ENCODE assay signal across 8 cellular contexts in genomic region chr16:22373662-22374310, GRCh38. TPM values are rescaled to one million over a fixed set of nuclear protein-coding genes. Genes with fewer than 3 reads are reported as not detected.
DNase-seq lines count a peak whose midpoint lies in the region; ATAC-seq and TF ChIP-seq lines count a peak whose summit lies in the region.

No MANE protein-coding gene starts in this region.

- peak overlapping the region; percentile 89 for H2BK5ac ChIP-seq in mesenchymal stem cell (ENCODE audit: low read depth, low read length, poor library complexity, severe bottlenecking)

- no peak for ATAC-seq in CD4-positive, CD25-positive, alpha-beta regulatory T cell (ENCODE audit: low read depth in 2 of 2)
- peak; percentile 5 for ATAC-seq in GM21360 (IDR thresholded peaks at IDR 0.05; ENCODE audit: unreplicated experiment)

- H3K4me1 Mint-ChIP-seq in CD4-positive, CD25-positive, alpha-beta regulatory T cell: peaks cover 26 to 60% (median 50%) of the 10 kb centered on the region in 4 donors

- peaks cover 56% of the 10 kb centered on the region for H3K4me1 ChIP-seq in CD4-positive, CD25-positive, alpha-beta regulatory T cell (ENCODE audit: control insufficient read depth, insufficient read depth, low read length, poor library complexity, severe bottlenecking)
- H3K4me1 ChIP-seq in duodenal mucosa (ENCODE audit: control insufficient read depth in 1 of 2, insufficient read depth in 2 of 2, low read length in 2 of 2) (peaks cover 44 to 46% of the 10 kb centered on the region in 2 donors), mesenchymal stem cell (ENCODE audit: control insufficient read depth, insufficient read depth, low read depth, low read length) (peaks cover 9% of the 10 kb centered on the region), stomach (peaks cover 30 to 57% (median 55%) of the 10 kb centered on the region in 4 donors)

- intact Hi-C loops in stomach (cut with DNase I; ENCODE audit: low total_unique reads): no loop called here

- peak overlapping the region; percentile 34 to 41 for H3K23ac ChIP-seq in mesenchymal stem cell (ENCODE audit: low read length in 2 of 2)

- H2AFZ ChIP-seq in mesenchymal stem cell (ENCODE audit: low read depth, low read length): peak overlapping the region; percentile 86

- peak overlapping the region; percentile 91 for H2BK15ac ChIP-seq in mesenchymal stem cell (ENCODE audit: low read depth, poor library complexity, severe bottlenecking)

- under 1% methylated on average over 49 of the region's 51 CpGs for WGBS in mesenchymal stem cell
- 0 to 2% (median 1%) methylated on average over 49 to 51 of the region's 51 CpGs for WGBS in stomach, 5 donors

- peaks cover 2% of the 10 kb centered on the region for H3K79me1 ChIP-seq in mesenchymal stem cell (replicated peaks; ENCODE audit: low read length, poor library complexity, severe bottlenecking)

- H3K4me3 Mint-ChIP-seq in CD4-positive, CD25-positive, alpha-beta regulatory T cell: peak overlapping the region; percentile 95 to 99 (median 98)

- H3K36me3 ChIP-seq in CD4-positive, CD25-positive, alpha-beta regulatory T cell (ENCODE audit: control insufficient read depth, insufficient read depth, low read length): peaks cover 5% of the 10 kb centered on the region
- H3K36me3 ChIP-seq in duodenal mucosa (ENCODE audit: control insufficient read depth in 1 of 2, insufficient read depth in 2 of 2, low read length in 2 of 2) (no peaks in the 10 kb centered on the region), mesenchymal stem cell (ENCODE audit: control insufficient read depth in 1 of 2, insufficient read depth in 2 of 2, low read depth in 1 of 2, low read length in 2 of 2) (peaks cover 0 to 3% of the 10 kb centered on the region in 2 experiments), stomach (no peaks in the 10 kb centered on the region)

- H3K14ac ChIP-seq in mesenchymal stem cell (ENCODE audit: low read length in 2 of 2): peak overlapping the region in 1 of 2 experiments; percentile 68

- H2AK5ac ChIP-seq in mesenchymal stem cell (ENCODE audit: low read length, severe bottlenecking): no peak overlapping the region

- peak overlapping the region; percentile 15 for H2BK120ac ChIP-seq in mesenchymal stem cell (ENCODE audit: low read depth, low read length)

- H3K9ac ChIP-seq in duodenal mucosa (ENCODE audit: low read depth in 1 of 2, low read length in 2 of 2) (peak overlapping the region; percentile 77 to 85), mesenchymal stem cell (ENCODE audit: low read length) (peak overlapping the region; percentile 94)

- TF ChIP-seq POLR2A in stomach (IDR thresholded peaks at IDR 0.05): no peak

- H2BK12ac ChIP-seq in mesenchymal stem cell (ENCODE audit: low read length in 2 of 2): peak overlapping the region in 1 of 2 experiments; percentile 24

- peak overlapping the region; percentile 96 for H3K4me3 ChIP-seq in CD4-positive, CD25-positive, alpha-beta regulatory T cell (ENCODE audit: low read depth, low read length)
- H3K4me3 ChIP-seq in duodenal mucosa (ENCODE audit: low read depth in 1 of 2, low read length in 2 of 2) (peak overlapping the region; percentile 78 to 88), mesenchymal stem cell (ENCODE audit: insufficient read depth in 1 of 2, low read depth in 1 of 2, low read length in 2 of 2) (peak overlapping the region; percentile 82 to 86), stomach (peak overlapping the region; percentile 70 to 91 (median 84))

- DNase-seq in CD4-positive, CD25-positive, alpha-beta regulatory T cell: peak; percentile 11 to 56 (median 43)
- DNase-seq in HK-2 (ENCODE audit: unreplicated experiment): peak; percentile 25
- peak; percentile 60 for DNase-seq in activated CD4-positive, CD25-positive, alpha-beta regulatory T cell treated with anti-CD3 and anti-CD28 coated beads, Interleukin-2, amount 50 U/mL, for 72 hours
- DNase-seq in mesenchymal stem cell: peak; percentile 43
- peak; percentile 62 for DNase-seq in stomach
- no peak for DNase-seq in GM19238 (ENCODE audit: insufficient read length, low spot score)

- H3K4me2 ChIP-seq in mesenchymal stem cell (ENCODE audit: low read length, poor library complexity, severe bottlenecking): peak overlapping the region; percentile 71

- peak overlapping the region; percentile 73 for H3K27ac ChIP-seq in CD4-positive, CD25-positive, alpha-beta regulatory T cell (ENCODE audit: insufficient read depth, low read length, poor library complexity, severe bottlenecking)
- H3K27ac ChIP-seq in duodenal mucosa (ENCODE audit: low read depth, low read length) (peak overlapping the region; percentile 79), mesenchymal stem cell (ENCODE audit: low read length, poor library complexity, severe bottlenecking) (peak overlapping the region; percentile 43), stomach (peak overlapping the region; percentile 91 to 96 (median 93))

- no peak for TF ChIP-seq EP300 in stomach (IDR thresholded peaks at IDR 0.05)

- H3K9me3 Mint-ChIP-seq in CD4-positive, CD25-positive, alpha-beta regulatory T cell: no peaks in the 10 kb centered on the region

- no peaks in the 10 kb centered on the region for H3K27me3 Mint-ChIP-seq in CD4-positive, CD25-positive, alpha-beta regulatory T cell

- no peaks in the 10 kb centered on the region for H3K9me3 ChIP-seq in CD4-positive, CD25-positive, alpha-beta regulatory T cell (ENCODE audit: control insufficient read depth in 2 of 2, low read length in 2 of 2)
- H3K9me3 ChIP-seq in duodenal mucosa (ENCODE audit: control insufficient read depth in 1 of 2, low read length in 2 of 2) (no peaks in the 10 kb centered on the region), mesenchymal stem cell (ENCODE audit: control insufficient read depth, low read length) (no peaks in the 10 kb centered on the region), stomach (no peaks in the 10 kb centered on the region)

- peak overlapping the region; percentile 76 to 96 for H3K18ac ChIP-seq in mesenchymal stem cell (ENCODE audit: low read depth in 1 of 2, low read length in 2 of 2)

- H3K4ac ChIP-seq in mesenchymal stem cell (ENCODE audit: low read depth in 1 of 2, low read length in 2 of 2): peak overlapping the region; percentile 74 to 96

- H3K27ac Mint-ChIP-seq in CD4-positive, CD25-positive, alpha-beta regulatory T cell: peak overlapping the region; percentile 95 to 99 (median 96)

- H4K91ac ChIP-seq in mesenchymal stem cell (ENCODE audit: low read length): peak overlapping the region; percentile 78

- no peak for TF ChIP-seq CTCF in stomach (IDR thresholded peaks at IDR 0.05)

- peaks cover 5% of the 10 kb centered on the region for H3K36me3 Mint-ChIP-seq in CD4-positive, CD25-positive, alpha-beta regulatory T cell

- H4K8ac ChIP-seq in mesenchymal stem cell (ENCODE audit: low read length): peak overlapping the region; percentile 12

- no peaks in the 10 kb centered on the region for H3K27me3 ChIP-seq in CD4-positive, CD25-positive, alpha-beta regulatory T cell (ENCODE audit: control insufficient read depth, insufficient read depth, low read length)
- H3K27me3 ChIP-seq in duodenal mucosa (ENCODE audit: control insufficient read depth in 1 of 2, insufficient read depth in 2 of 2, low read length in 2 of 2) (no peaks in the 10 kb centered on the region), mesenchymal stem cell (ENCODE audit: control insufficient read depth in 1 of 2, insufficient read depth in 1 of 2, low read length in 2 of 2) (no peaks in the 10 kb centered on the region), stomach (no peaks in the 10 kb centered on the region)

RNA-seq across cellular contexts. Expression of gene CDR2, which starts 0.6 kb away (rescaled TPM):
- total RNA-seq in CD4-positive, CD25-positive, alpha-beta regulatory T cell: 90.2 TPM
- polyA plus RNA-seq in CD4-positive, CD25-positive, alpha-beta regulatory T cell: 10 to 100 TPM; 64.7 to 82.1 (median 74.3) TPM
- polyA plus RNA-seq in mesenchymal stem cell (2013, experiment 1 of 2): 28.7 TPM
- 29.5 TPM for polyA plus RNA-seq in mesenchymal stem cell (2013, experiment 2 of 2)
- total RNA-seq in stomach: 100 to 1,000 TPM in 1 of 5 donors, 10 to 100 TPM in 4; 21.4 to 198 (median 27.7) TPM
- 10 to 100 TPM in 2 of 3 donors, 1 to 10 TPM in 1; 8.9 to 16.6 (median 15.4) TPM for polyA plus RNA-seq in stomach

Comparison
In these comparisons a context has a peak if more than half of its experiments do, and no peak if none do; other contexts are left out.
1. H3K27ac ChIP-seq: peak in every context shown above with its lines; median percentile 93 in stomach; 79 in duodenal mucosa; 73 in CD4-positive, CD25-positive, alpha-beta regulatory T cell; 43 in mesenchymal stem cell.